9 cellular contexts compared by ENCODE assay signal in genomic region chr9:136799079-136799853, GRCh38. TPM values are rescaled to one million over a fixed set of nuclear protein-coding genes. Genes with fewer than 3 reads are reported as not detected.
DNase-seq lines count a peak whose midpoint lies in the region; ATAC-seq and TF ChIP-seq lines count a peak whose summit lies in the region.
"Had no signal": no experiment of that assay in that cellular context is flagged by ENCODE, and none has a peak within 500 bp of the region (broad histone marks: within the 10 kb centered on the region; RNA-seq: fewer than 3 reads in every experiment).

No MANE protein-coding gene starts in this region.

- intact Hi-C loops in ovary (cut with DNase I): loop anchor here in 1 of 4 donors (10.0 kb wide), 1 partner anchor 46 kb away; the partner anchor contains the start of genes AJM1 and PHPT1

- 0 out of 2 replicates have a peak, but pooled peaks cover 7% of the 10 kb centered on the region for H3F3A ChIP-seq in DOHH2 (ENCODE audit: control insufficient read depth, insufficient read depth)

- H3K4me1 ChIP-seq in DOHH2 (ENCODE audit: control insufficient read depth, low read length) (peaks cover 43% of the 10 kb centered on the region), ovary (ENCODE audit: insufficient read depth) (peaks cover 19% of the 10 kb centered on the region)
- H3K4me1 ChIP-seq in effector memory CD4-positive, alpha-beta T cell (ENCODE audit: control insufficient read depth, insufficient read depth, low read length, poor library complexity, severe bottlenecking): peaks cover 22% of the 10 kb centered on the region

- ATAC-seq in GM18873 (IDR thresholded peaks at IDR 0.05; ENCODE audit: low FRiP score, unreplicated experiment): no peak
- no peak for ATAC-seq in GM18520 (IDR thresholded peaks at IDR 0.05; ENCODE audit: unreplicated experiment)

- H3K4me3 ChIP-seq in DOHH2 (ENCODE audit: low read length) (peak overlapping the region; percentile 70), ovary (peak overlapping the region; percentile 35)
- peak overlapping the region; percentile 47 for H3K4me3 ChIP-seq in effector memory CD4-positive, alpha-beta T cell (ENCODE audit: insufficient read depth, low read depth, low read length, poor library complexity, severe bottlenecking)

- H3K9me2 ChIP-seq in DOHH2 (replicated peaks; ENCODE audit: control insufficient read depth, low read length): no peaks in the 10 kb centered on the region

- DNase-seq in NCI-H2029 treated with DMSO at 0.1 percent for 48 hours (lab: John Stamatoyannopoulos, UW): peak; percentile 40
- no peak for DNase-seq in effector memory CD4-positive, alpha-beta T cell
- peak in 3 of 5 donors; percentile 58 to 74 (median 71) for DNase-seq in ovary
- no peak for DNase-seq in UCSD-AML1 (lab: John Stamatoyannopoulos, UW; ENCODE audit: unreplicated experiment)
- no peak for DNase-seq in activated CD4-positive, alpha-beta T cell treated with anti-CD3 and anti-CD28 coated beads, Interleukin-2, amount 50 U/mL, for 1 hour

- 4 to 14% (median 5%) methylated on average over 28 to 35 of the region's 35 CpGs for WGBS in ovary, 3 donors

- H3K27ac ChIP-seq in DOHH2 (ENCODE audit: low read depth, low read length) (no peak overlapping the region), ovary (no peak overlapping the region)
- peak overlapping the region; percentile 32 for H3K27ac ChIP-seq in effector memory CD4-positive, alpha-beta T cell (ENCODE audit: insufficient read depth, low read length, poor library complexity, severe bottlenecking)

- H3K4me2 ChIP-seq in DOHH2 (ENCODE audit: low read length): peak overlapping the region; percentile 98

- TF ChIP-seq POLR2A in ovary (IDR thresholded peaks at IDR 0.05): no peak

- TF ChIP-seq EP300 in ovary (IDR thresholded peaks at IDR 0.05): no peak

- no peaks in the 10 kb centered on the region for H3K79me2 ChIP-seq in DOHH2 (ENCODE audit: control insufficient read depth, low read length)

- H3K27me3 ChIP-seq in DOHH2 (ENCODE audit: control insufficient read depth, low read length) (peaks cover 30% of the 10 kb centered on the region), ovary (no peaks in the 10 kb centered on the region)
- H3K27me3 ChIP-seq in effector memory CD4-positive, alpha-beta T cell (replicated peaks; ENCODE audit: control insufficient read depth, insufficient read depth, low read length, poor library complexity, severe bottlenecking): no peaks in the 10 kb centered on the region

- no peaks in the 10 kb centered on the region for H3K36me3 ChIP-seq in DOHH2 (ENCODE audit: control insufficient read depth, low read length)
- no peaks in the 10 kb centered on the region for H3K36me3 ChIP-seq in effector memory CD4-positive, alpha-beta T cell (ENCODE audit: control insufficient read depth, insufficient read depth, low read length)
- no peaks in the 10 kb centered on the region for H3K36me3 ChIP-seq in ovary

- no peak for TF ChIP-seq CTCF in DOHH2 (IDR thresholded peaks at IDR 0.05; ENCODE audit: low read depth, low read length, poor library complexity, severe bottlenecking)
- no peak for TF ChIP-seq CTCF in ovary (IDR thresholded peaks at IDR 0.05)

- H3K9me3 ChIP-seq in DOHH2 (ENCODE audit: control insufficient read depth, insufficient read depth, low read length): no peaks in the 10 kb centered on the region
- no peaks in the 10 kb centered on the region for H3K9me3 ChIP-seq in effector memory CD4-positive, alpha-beta T cell (ENCODE audit: control insufficient read depth, low read length)
- no peaks in the 10 kb centered on the region for H3K9me3 ChIP-seq in ovary

- no peaks in the 10 kb centered on the region; the same call in 1 of the 2 replicates for H4K20me1 ChIP-seq in DOHH2 (ENCODE audit: control insufficient read depth, insufficient read depth, low read depth, low read length)

RNA-seq across cellular contexts. Expression of gene CCDC183, which starts 3.1 kb away (rescaled TPM):
- total RNA-seq in ovary: 10 to 100 TPM in 1 of 7 donors, 1 to 10 TPM in 6; 1.2 to 11.8 (median 6.6) TPM
- 1 to 10 TPM in 1 of 2 donors, under 1 TPM in 1; 0.47 to 3.1 TPM for polyA plus RNA-seq in ovary

RNA-seq across cellular contexts. Expression of gene TMEM141, which starts 8.1 kb away (rescaled TPM):
- 100 to 1,000 TPM in 1 of 7 donors, 10 to 100 TPM in 6; 43.1 to 115 (median 64.8) TPM for total RNA-seq in ovary
- polyA plus RNA-seq in ovary: 10 to 100 TPM; 23.4 to 64.9 TPM

RNA-seq across cellular contexts. Expression of gene RABL6, which starts 8.5 kb away (rescaled TPM):
- total RNA-seq in ovary: 10 to 100 TPM; 25.2 to 65.4 (median 56.2) TPM
- 10 to 100 TPM; 22.6 to 37.5 TPM for polyA plus RNA-seq in ovary

RNA-seq across cellular contexts. Expression of gene LCN15, which starts 34.9 kb away (rescaled TPM):
- total RNA-seq in ovary: not detected
- polyA plus RNA-seq in ovary: not detected

RNA-seq across cellular contexts. Expression of gene LCN8, which starts 41.2 kb away (rescaled TPM):
- 1 to 10 TPM in 1 of 7 donors, under 1 TPM in 1, not detected in 5; 0.23 to 3.0 TPM for total RNA-seq in ovary
- under 1 TPM in 1 of 2 donors, not detected in 1; 0.36 TPM for polyA plus RNA-seq in ovary
- total RNA-seq: dermis microvascular lymphatic vessel endothelial cell had no signal

Comparison
In these comparisons a context has a peak if more than half of its experiments do, and no peak if none do; other contexts are left out.
1. DNase-seq: peak in NCI-H2029 treated with DMSO at 0.1 percent for 48 hours (single experiment) and ovary (3 of 5); none in effector memory CD4-positive, alpha-beta T cell (0 of 3), UCSD-AML1 (single experiment) and activated CD4-positive, alpha-beta T cell treated with anti-CD3 and anti-CD28 coated beads, Interleukin-2, amount 50 U/mL, for 1 hour (single experiment).
2. Peak in every context shown above with its lines, with median percentiles within 50 percentile points of each other: H3K4me3 ChIP-seq.